Comparison of ENCODE assay signal across 28 cellular contexts in the genomic region with DNA sequence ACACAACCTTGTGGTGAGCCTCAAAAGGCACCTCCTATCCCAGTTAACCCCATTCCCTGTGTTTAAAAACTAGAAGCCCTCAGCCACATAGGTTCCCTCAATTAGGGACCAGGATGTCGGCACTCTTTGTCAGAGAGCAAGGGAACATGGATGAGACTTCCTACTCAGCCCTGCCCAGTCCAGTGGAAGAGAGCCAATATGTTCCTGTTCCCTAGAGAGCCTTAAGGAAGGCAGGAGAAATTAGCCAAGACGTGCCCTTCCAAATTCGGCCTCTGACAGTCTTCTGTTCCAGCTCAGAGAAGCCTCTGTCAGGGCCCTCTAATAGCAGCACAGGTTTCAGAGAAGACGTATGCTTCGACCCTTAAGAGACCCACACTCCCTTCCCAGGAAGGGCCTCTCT. TPM values are rescaled to one million over a fixed set of nuclear protein-coding genes. Genes with fewer than 3 reads are reported as not detected.
A peak's percentile ranks its signal among the peaks of the same experiment; 100 is the strongest.
DNase-seq lines count a peak whose midpoint lies in the region; ATAC-seq and TF ChIP-seq lines count a peak whose summit lies in the region.
"Had no signal": no experiment of that assay in that cellular context is flagged by ENCODE, and none has a peak within 500 bp of the region (broad histone marks: within the 10 kb centered on the region; RNA-seq: fewer than 3 reads in every experiment).

No MANE protein-coding gene starts in this region.

- no peak for ATAC-seq in CD4-positive, alpha-beta T cell (ENCODE audit: poor library complexity)
- ATAC-seq in right lobe of liver, result no peak
- ATAC-seq: left lung had no signal

- no peaks in the 10 kb centered on the region for H3K9me3 ChIP-seq in BLaER1 treated with 17β-estradiol and CSF1 and Interleukin-3, amounts not matched to agents 10 nM and 100 nM (replicated peaks in 1 of 11)
- H3K9me3 ChIP-seq in CD4-positive, alpha-beta T cell (ENCODE audit: control insufficient read depth, low read length), result no peaks in the 10 kb centered on the region
- no peaks in the 10 kb centered on the region for H3K9me3 ChIP-seq in osteoblast (ENCODE audit: low read depth, low read length)
- no peaks in the 10 kb centered on the region for H3K9me3 ChIP-seq in right lobe of liver
- H3K9me3 ChIP-seq in MM.1S (replicated peaks; ENCODE audit: insufficient read depth, low read length), result no peaks in the 10 kb centered on the region
- H3K9me3 ChIP-seq: left lung, prostate gland, transverse colon had no signal

- peaks cover 13% of the 10 kb centered on the region for H3K4me1 Mint-ChIP-seq in CD4-positive, alpha-beta T cell (ENCODE audit: low read depth)
- H3K4me1 Mint-ChIP-seq in activated naive CD8-positive, alpha-beta T cell treated with anti-CD3 and anti-CD28 coated beads for 36 hours, result peaks cover 3% of the 10 kb centered on the region
- H3K4me1 Mint-ChIP-seq: neural progenitor cell had no signal

- H2AFZ ChIP-seq in osteoblast (ENCODE audit: low read length) (no peak overlapping the region), MM.1S (ENCODE audit: low read length) (no peak overlapping the region)
- H2AFZ ChIP-seq: hepatocyte, neural progenitor cell had no signal

- no peaks in the 10 kb centered on the region for H3K9me3 Mint-ChIP-seq in CD4-positive, alpha-beta T cell
- no peaks in the 10 kb centered on the region for H3K9me3 Mint-ChIP-seq in activated naive CD8-positive, alpha-beta T cell treated with anti-CD3 and anti-CD28 coated beads for 36 hours
- H3K9me3 Mint-ChIP-seq: activated CD4-positive, alpha-beta T cell treated with anti-CD3 and anti-CD28 coated beads, Interleukin-2, amount 10 ng/mL, durations not matched to agents 24 days and 14 days; dendritic cell treated with granulocyte-macrophage colony-stimulating factor and Interleukin-4, amounts not matched to agents 40 ng/mL and 50 ng/mL, for 4 days; immature natural killer cell; neural progenitor cell had no signal

- CTCF ChIA-PET in CD4-positive, alpha-beta T cell (lab: Charles Lee), result interaction anchor here (1.4 to 2.3 kb wide), 5 partner anchors 11 to 191 kb away, joined by 4 to 10 read pairs (median 5); a partner anchor contains a TSS

- H3K4me2 ChIP-seq in BLaER1 treated with 17β-estradiol and CSF1 and Interleukin-3, amounts not matched to agents 10 nM and 100 nM, result peak overlapping the region in 2 of 11 experiments; percentile 49 to 69; a peak in 4 of 22 replicates
- H3K4me2 ChIP-seq in osteoblast (ENCODE audit: insufficient read depth, low read length), result no peak overlapping the region
- H3K4me2 ChIP-seq in MM.1S (ENCODE audit: low read depth, low read length), result no peak overlapping the region
- H3K4me2 ChIP-seq: hepatocyte, neural progenitor cell, smooth muscle cell had no signal

- no peaks in the 10 kb centered on the region for H3K27me3 ChIP-seq in BLaER1 treated with 17β-estradiol and CSF1 and Interleukin-3, amounts not matched to agents 10 nM and 100 nM
- no peaks in the 10 kb centered on the region for H3K27me3 ChIP-seq in CD4-positive, alpha-beta T cell (ENCODE audit: control insufficient read depth, insufficient read depth, low read length)
- H3K27me3 ChIP-seq in osteoblast (ENCODE audit: insufficient read depth, low read length) (no peaks in the 10 kb centered on the region), right lobe of liver (no peaks in the 10 kb centered on the region), MM.1S (replicated peaks; ENCODE audit: insufficient read depth, low read length) (no peaks in the 10 kb centered on the region)
- H3K27me3 ChIP-seq: cardiac muscle cell, hepatocyte, left lung, neural progenitor cell, transverse colon had no signal

- peak overlapping the region in 6 of 11 experiments; percentile 1 to 70 (median 18); a peak in 6 of 22 replicates for H3K9ac ChIP-seq in BLaER1 treated with 17β-estradiol and CSF1 and Interleukin-3, amounts not matched to agents 10 nM and 100 nM
- no peak overlapping the region for H3K9ac ChIP-seq in MM.1S (ENCODE audit: low read length)
- H3K9ac ChIP-seq: neural progenitor cell had no signal

- H3K79me2 ChIP-seq in osteoblast (ENCODE audit: insufficient read depth, low read length), result peaks cover 9% of the 10 kb centered on the region
- H3K79me2 ChIP-seq in MM.1S (ENCODE audit: low read length), result peaks cover 37% of the 10 kb centered on the region

- H3K27ac ChIP-seq in BLaER1 treated with 17β-estradiol and CSF1 and Interleukin-3, amounts not matched to agents 10 nM and 100 nM, result peak overlapping the region in 9 of 11 experiments; percentile 0 to 51 (median 14); a peak in 10 of 22 replicates
- H3K27ac ChIP-seq in CD4-positive, alpha-beta T cell (ENCODE audit: low read depth, low read length), result no peak overlapping the region
- H3K27ac ChIP-seq in osteoblast (ENCODE audit: low read depth, low read length), result no peak overlapping the region
- no peak overlapping the region for H3K27ac ChIP-seq in right lobe of liver
- no peak overlapping the region for H3K27ac ChIP-seq in MM.1S (ENCODE audit: low read length)
- H3K27ac ChIP-seq: cardiac muscle cell, hepatocyte, HL-60, neural progenitor cell, prostate gland, transverse colon had no signal

- TF ChIP-seq POLR2A in right lobe of liver (IDR thresholded peaks at IDR 0.05), result no peak

- POLR2A ChIA-PET in CD4-positive, alpha-beta T cell (lab: Charles Lee), result interaction anchor here (1.1 to 2.1 kb wide), 3 partner anchors 10 to 191 kb away, joined by 3 to 6 read pairs (median 3); no protein-coding TSS in a partner anchor

- WGBS in right lobe of liver (ENCODE audit: insufficient coverage, low coverage, low lambda C conversion rate, missing lambda C conversion rate), result no CpG with 5 or more reads among the region's 5 CpGs

- TF ChIP-seq CTCF in CD4-positive, alpha-beta T cell (IDR thresholded peaks at IDR 0.05), result no peak
- TF ChIP-seq CTCF in osteoblast (IDR thresholded peaks at IDR 0.05; ENCODE audit: extremely low read depth, low read depth, low read length) (no peak), right lobe of liver (IDR thresholded peaks at IDR 0.05) (no peak), MM.1S (IDR thresholded peaks at IDR 0.05; ENCODE audit: low read length) (no peak)

- intact Hi-C loops in CD4-positive, alpha-beta T cell (cut with DNase I, micrococcal nuclease), result loop anchor here in 1 of 2 experiments (2.0 to 5.0 kb wide), 2 partner anchors 35 to 191 kb away; a partner anchor contains a TSS
- intact Hi-C loops in right lobe of liver (cut with DNase I), result loop anchor here (10.0 kb wide), 2 partner anchors 63 to 163 kb away; a partner anchor contains a TSS

- no peak overlapping the region for H3K4me3 Mint-ChIP-seq in CD4-positive, alpha-beta T cell
- H3K4me3 Mint-ChIP-seq in activated naive CD8-positive, alpha-beta T cell treated with anti-CD3 and anti-CD28 coated beads for 36 hours, result no peak overlapping the region
- H3K4me3 Mint-ChIP-seq: activated CD4-positive, alpha-beta T cell treated with anti-CD3 and anti-CD28 coated beads, Interleukin-2, amount 10 ng/mL, durations not matched to agents 24 days and 14 days; dendritic cell treated with granulocyte-macrophage colony-stimulating factor and Interleukin-4, amounts not matched to agents 40 ng/mL and 50 ng/mL, for 4 days; immature natural killer cell; neural progenitor cell; stimulated activated naive CD8-positive, alpha-beta T cell treated with anti-CD3 and anti-CD28 coated beads, Interleukin-15, Interleukin-2, amounts not matched to agents 100 ng/mL and 50 ng/mL, for 24 hours had no signal

- 0 out of 2 replicates have a peak, but pooled peaks cover 3% of the 10 kb centered on the region for H3F3A ChIP-seq in MM.1S (ENCODE audit: insufficient read depth, low read length)

- peaks cover 0 to 33% (median 0%) of the 10 kb centered on the region in 10 experiments; a peak in 7 of 20 replicates for H3K4me1 ChIP-seq in BLaER1 treated with 17β-estradiol and CSF1 and Interleukin-3, amounts not matched to agents 10 nM and 100 nM
- H3K4me1 ChIP-seq in osteoblast (ENCODE audit: insufficient read depth, low read length) (no peaks in the 10 kb centered on the region), right lobe of liver (peaks cover 0 to 9% (median 4%) of the 10 kb centered on the region in 4 donors), MM.1S (ENCODE audit: low read length) (peaks cover 8% of the 10 kb centered on the region)
- H3K4me1 ChIP-seq: neural progenitor cell, prostate gland had no signal

- H4K20me1 ChIP-seq in BLaER1 treated with 17β-estradiol and CSF1 and Interleukin-3, amounts not matched to agents 10 nM and 100 nM, result peaks cover 11 to 72% (median 30%) of the 10 kb centered on the region in 11 experiments; a peak in 18 of 22 replicates
- H4K20me1 ChIP-seq in osteoblast (ENCODE audit: insufficient read depth, low read length) (peaks cover 20% of the 10 kb centered on the region), MM.1S (ENCODE audit: insufficient read depth, low read length) (no peaks in the 10 kb centered on the region)

- peaks cover 94 to 100% (median 100%) of the 10 kb centered on the region in 11 experiments for H3K36me3 ChIP-seq in BLaER1 treated with 17β-estradiol and CSF1 and Interleukin-3, amounts not matched to agents 10 nM and 100 nM
- H3K36me3 ChIP-seq in osteoblast (ENCODE audit: insufficient read depth, low read length) (peaks cover 89% of the 10 kb centered on the region), right lobe of liver (peaks cover 4 to 93% (median 42%) of the 10 kb centered on the region in 4 donors), MM.1S (replicated peaks; ENCODE audit: insufficient read depth, low read length) (peaks cover 29% of the 10 kb centered on the region)

- no peaks in the 10 kb centered on the region for H3K9me2 ChIP-seq in MM.1S (replicated peaks; ENCODE audit: insufficient read depth, low read length)

- no peak overlapping the region for H3K4me3 ChIP-seq in BLaER1 treated with 17β-estradiol and CSF1 and Interleukin-3, amounts not matched to agents 10 nM and 100 nM
- H3K4me3 ChIP-seq in osteoblast (ENCODE audit: insufficient read depth, low read length) (no peak overlapping the region), right lobe of liver (no peak overlapping the region), MM.1S (ENCODE audit: low read length) (no peak overlapping the region)
- H3K4me3 ChIP-seq: cardiac muscle cell, hepatocyte, left lung, neural progenitor cell, prostate gland, smooth muscle cell, transverse colon had no signal

- DNase-seq in CD4-positive, alpha-beta T cell, result no peak
- no peak for DNase-seq in activated naive CD8-positive, alpha-beta T cell treated with anti-CD3 and anti-CD28 coated beads for 36 hours
- DNase-seq in osteoblast (ENCODE audit: insufficient read length, low spot score, missing footprints), result peak; percentile 83
- DNase-seq in right lobe of liver, result no peak
- DNase-seq in MM.1S, result no peak
- no peak for DNase-seq in DMS114 treated with DMSO at 0.1 percent for 48 hours (lab: John Stamatoyannopoulos, UW; ENCODE audit: unreplicated experiment)
- DNase-seq in cortex of kidney (lab: John Stamatoyannopoulos, UW), result no peak
- DNase-seq: activated CD4-positive, alpha-beta T cell treated with anti-CD3 and anti-CD28 coated beads, Interleukin-2, amount 10 ng/mL, durations not matched to agents 24 days and 14 days; activated gamma-delta T cell treated with Interleukin-2 at 50 U/mL for 16 hours; amniotic stem cell; Calu3; immature natural killer cell; left lung; NCI-H1417; NCI-H446 treated with DMSO at 0.1 percent for 48 hours; SHP77 treated with DMSO at 0.1 percent for 48 hours; stimulated activated CD4-positive, alpha-beta T cell treated with anti-CD3 and anti-CD28 coated beads, Interleukin-4, amount 100 ng/mL, for 24 hours; SW 1271; transverse colon had no signal

- H3K27ac Mint-ChIP-seq in CD4-positive, alpha-beta T cell, result peak overlapping the region; percentile 44
- H3K27ac Mint-ChIP-seq in activated naive CD8-positive, alpha-beta T cell treated with anti-CD3 and anti-CD28 coated beads for 36 hours, result peak overlapping the region; percentile 23
- H3K27ac Mint-ChIP-seq: dendritic cell treated with granulocyte-macrophage colony-stimulating factor and Interleukin-4, amounts not matched to agents 40 ng/mL and 50 ng/mL, for 4 days; neural progenitor cell had no signal

- H3K27me3 Mint-ChIP-seq in CD4-positive, alpha-beta T cell, result no peaks in the 10 kb centered on the region
- no peaks in the 10 kb centered on the region for H3K27me3 Mint-ChIP-seq in activated naive CD8-positive, alpha-beta T cell treated with anti-CD3 and anti-CD28 coated beads for 36 hours
- H3K27me3 Mint-ChIP-seq: activated CD4-positive, alpha-beta T cell treated with anti-CD3 and anti-CD28 coated beads, Interleukin-2, amount 10 ng/mL, durations not matched to agents 24 days and 14 days; dendritic cell treated with granulocyte-macrophage colony-stimulating factor and Interleukin-4, amounts not matched to agents 40 ng/mL and 50 ng/mL, for 4 days; stimulated activated naive CD8-positive, alpha-beta T cell treated with anti-CD3 and anti-CD28 coated beads, Interleukin-15, Interleukin-2, amounts not matched to agents 100 ng/mL and 50 ng/mL, for 24 hours had no signal

- H3K36me3 Mint-ChIP-seq in CD4-positive, alpha-beta T cell (ENCODE audit: low read depth), result peaks cover 94% of the 10 kb centered on the region
- H3K36me3 Mint-ChIP-seq in activated naive CD8-positive, alpha-beta T cell treated with anti-CD3 and anti-CD28 coated beads for 36 hours, result peaks cover 36% of the 10 kb centered on the region

RNA-seq across cellular contexts. Expression of a gene that starts 14.6 kb away (rescaled TPM):
- 10 to 100 TPM; 33.5 to 34.3 TPM for total RNA-seq in CD4-positive, alpha-beta T cell
- 10 to 100 TPM; 31.8 to 34.1 TPM for total RNA-seq in activated naive CD8-positive, alpha-beta T cell treated with anti-CD3 and anti-CD28 coated beads for 36 hours
- total RNA-seq in osteoblast, result 4.7 and 6.2 TPM in 2 replicates
- total RNA-seq in right lobe of liver, result 10 to 100 TPM in 3 of 6 experiments, 1 to 10 TPM in 3; 3.4 to 27.4 (median 8.8) TPM

RNA-seq across cellular contexts. Expression of a gene that starts 19.9 kb away (rescaled TPM):
- total RNA-seq in CD4-positive, alpha-beta T cell, result 10 to 100 TPM; 79.7 to 85.1 TPM
- 10 to 100 TPM; 56.2 to 65.2 TPM for total RNA-seq in activated naive CD8-positive, alpha-beta T cell treated with anti-CD3 and anti-CD28 coated beads for 36 hours
- total RNA-seq in osteoblast (32.1 and 35.1 TPM in 2 replicates), right lobe of liver (100 to 1,000 TPM in 1 of 6 experiments, 10 to 100 TPM in 5; 64.9 to 131 (median 82.8) TPM)

RNA-seq across cellular contexts. Expression of a gene that starts 33.9 kb away (rescaled TPM):
- total RNA-seq in CD4-positive, alpha-beta T cell, result 100 to 1,000 TPM; 232 to 247 TPM
- total RNA-seq in activated naive CD8-positive, alpha-beta T cell treated with anti-CD3 and anti-CD28 coated beads for 36 hours, result 10 to 100 TPM; 41.4 to 45.7 TPM
- total RNA-seq in osteoblast (20.3 and 26.8 TPM in 2 replicates), right lobe of liver (10 to 100 TPM; 13.0 to 33.1 (median 17.4) TPM)

Comparison
In these comparisons a context has a peak if more than half of its experiments do, and no peak if none do; other contexts are left out.
1. H3K27ac ChIP-seq: peak in BLaER1 treated with 17β-estradiol and CSF1 and Interleukin-3, amounts not matched to agents 10 nM and 100 nM (9 of 11); none in CD4-positive, alpha-beta T cell (single experiment), osteoblast (single experiment), right lobe of liver (0 of 3) and MM.1S (single experiment).